Comparison of ENCODE assay signal across 16 cellular contexts in genomic region chr5:123297198-123297831, GRCh38.
A peak's percentile ranks its signal among the peaks of the same experiment; 100 is the strongest.
DNase-seq lines count a peak whose midpoint lies in the region; ATAC-seq, FAIRE-seq and TF ChIP-seq lines count a peak whose summit lies in the region.
"Had no signal": no experiment of that assay in that cellular context is flagged by ENCODE, and none has a peak within 500 bp of the region (broad histone marks: within the 10 kb centered on the region; RNA-seq: fewer than 3 reads in every experiment).

No MANE protein-coding gene starts in this region.

- TF ChIP-seq CTCF in pancreas (IDR thresholded peaks at IDR 0.05) = no peak

- peaks cover 35% of the 10 kb centered on the region for H3K4me1 ChIP-seq in SJSA1 (replicated peaks)
- no peaks in the 10 kb centered on the region for H3K4me1 ChIP-seq in pancreas
- H3K4me1 ChIP-seq: BLaER1, Caco-2 had no signal

- no peak for ATAC-seq in pancreas

- FAIRE-seq in pancreas (lab: Jason Lieb, UNC) = peak; percentile 39
- FAIRE-seq: GM12878, GM18507 had no signal

- DNase-seq in H4 (ENCODE audit: low spot score) (peak; percentile 28), SJSA1 (ENCODE audit: low read depth in 1 of 2, low spot score in 2 of 2) (peak in 1 of 2 experiments; percentile 92), brain pericyte (ENCODE audit: low read depth, low spot score) (peak; percentile 5), pancreas (no peak), DMS79 treated with DMSO at 0.1 percent for 48 hours (lab: John Stamatoyannopoulos, UW) (no peak), cerebellar cortex (ENCODE audit: low spot score) (no peak)
- no peak for DNase-seq in activated CD4-positive, alpha-beta T cell treated with anti-CD3 and anti-CD28 coated beads, Interleukin-2, amount 50 U/mL, for 1 hour
- DNase-seq: 8988T; AML-193; Caco-2; CD8-positive, alpha-beta memory T cell; GM23248; H7 had no signal

- H3K27ac ChIP-seq in SJSA1 (peak overlapping the region; percentile 90), pancreas (no peak overlapping the region)
- H3K27ac ChIP-seq: BLaER1, GM23248 had no signal

- intact Hi-C loops in pancreas (cut with DNase I) = no loop called here

- H3K4me3 ChIP-seq in SJSA1 (no peak overlapping the region), pancreas (no peak overlapping the region)
- H3K4me3 ChIP-seq: BLaER1, GM12878, GM23248 had no signal

- WGBS in pancreas, 2 donors = 83 to 85% methylated on average over 2 of the region's 2 CpGs

- H3K36me3 ChIP-seq in SJSA1 (no peaks in the 10 kb centered on the region), pancreas (no peaks in the 10 kb centered on the region)
- H3K36me3 ChIP-seq: BLaER1 had no signal

- H3K27me3 ChIP-seq in SJSA1 (replicated peaks) (no peaks in the 10 kb centered on the region), pancreas (no peaks in the 10 kb centered on the region)
- H3K27me3 ChIP-seq: BLaER1 had no signal

- peaks cover 7% of the 10 kb centered on the region; the same call in 1 of the 2 replicates for H3K9me3 ChIP-seq in SJSA1 (replicated peaks)
- H3K9me3 ChIP-seq in pancreas = no peaks in the 10 kb centered on the region

Comparison
In these comparisons a context has a peak if more than half of its experiments do, and no peak if none do; other contexts are left out.
1. DNase-seq: peak in H4 (single experiment) and brain pericyte (single experiment); none in pancreas (0 of 6), activated CD4-positive, alpha-beta T cell treated with anti-CD3 and anti-CD28 coated beads, Interleukin-2, amount 50 U/mL, for 1 hour (single experiment), DMS79 treated with DMSO at 0.1 percent for 48 hours (single experiment) and cerebellar cortex (single experiment).